ENCODE assay signal across 1 cellular context in the genomic region with DNA sequence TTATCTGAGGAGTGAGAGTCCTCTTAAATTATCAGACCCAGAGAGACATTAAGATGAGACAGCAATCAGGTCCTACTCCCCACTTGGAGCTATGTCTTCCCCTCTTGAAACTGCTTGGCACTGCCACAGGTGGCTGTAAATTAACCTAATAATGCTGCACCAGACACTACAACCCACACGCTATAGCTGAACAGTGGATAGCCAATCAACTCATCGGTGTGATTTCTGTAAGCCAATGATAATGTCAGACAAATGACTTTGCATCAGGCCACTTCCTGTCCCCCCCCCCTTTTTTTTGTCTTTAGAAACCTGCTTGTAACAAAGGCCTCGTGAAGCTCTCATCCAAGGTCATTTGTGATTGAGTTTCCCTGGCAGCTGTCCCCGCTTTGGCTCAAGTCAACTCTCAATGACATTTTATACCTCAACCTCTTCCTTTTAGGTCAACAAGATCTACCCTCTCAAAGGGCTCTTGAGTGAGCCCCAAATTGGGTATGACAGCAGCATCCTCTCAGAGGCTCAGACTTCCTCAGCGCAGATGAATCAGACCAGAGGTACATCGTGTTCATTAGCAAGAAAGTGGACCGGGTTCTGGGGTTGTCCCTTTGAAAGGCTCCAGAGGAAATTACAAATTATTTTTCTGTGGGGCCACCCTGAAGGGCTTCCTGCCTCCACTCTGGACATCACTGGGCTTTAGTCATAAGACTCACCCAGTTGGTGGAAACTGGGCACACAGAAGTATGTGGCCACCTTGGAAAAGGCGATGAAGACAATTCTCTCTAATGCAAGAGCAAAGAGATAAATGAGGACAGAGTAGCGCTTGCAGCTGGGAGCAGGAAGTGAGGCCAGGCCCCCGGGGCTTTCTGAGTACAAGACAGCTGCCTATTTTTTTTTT.
TF ChIP-seq lines count a peak whose summit lies in the region.

No MANE protein-coding gene starts in this region.

TF ChIP-seq in K562, 482 proteins besides CTCF, POLR2A, EP300 and RAD21 (continued from another document):
- TF ChIP-seq, protein P1, sequence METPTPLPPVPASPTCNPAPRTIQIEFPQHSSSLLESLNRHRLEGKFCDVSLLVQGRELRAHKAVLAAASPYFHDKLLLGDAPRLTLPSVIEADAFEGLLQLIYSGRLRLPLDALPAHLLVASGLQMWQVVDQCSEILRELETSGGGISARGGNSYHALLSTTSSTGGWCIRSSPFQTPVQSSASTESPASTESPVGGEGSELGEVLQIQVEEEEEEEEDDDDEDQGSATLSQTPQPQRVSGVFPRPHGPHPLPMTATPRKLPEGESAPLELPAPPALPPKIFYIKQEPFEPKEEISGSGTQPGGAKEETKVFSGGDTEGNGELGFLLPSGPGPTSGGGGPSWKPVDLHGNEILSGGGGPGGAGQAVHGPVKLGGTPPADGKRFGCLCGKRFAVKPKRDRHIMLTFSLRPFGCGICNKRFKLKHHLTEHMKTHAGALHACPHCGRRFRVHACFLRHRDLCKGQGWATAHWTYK (CRISPR knock-in tag; IDR thresholded peaks at IDR 0.05): no peak
- TF ChIP-seq KDM4B (IDR thresholded peaks at IDR 0.05; ENCODE audit: borderline replicate concordance in 2 of 2, low read depth in 1 of 2): no peak
